1 cellular context compared by ENCODE assay signal in the genomic region with DNA sequence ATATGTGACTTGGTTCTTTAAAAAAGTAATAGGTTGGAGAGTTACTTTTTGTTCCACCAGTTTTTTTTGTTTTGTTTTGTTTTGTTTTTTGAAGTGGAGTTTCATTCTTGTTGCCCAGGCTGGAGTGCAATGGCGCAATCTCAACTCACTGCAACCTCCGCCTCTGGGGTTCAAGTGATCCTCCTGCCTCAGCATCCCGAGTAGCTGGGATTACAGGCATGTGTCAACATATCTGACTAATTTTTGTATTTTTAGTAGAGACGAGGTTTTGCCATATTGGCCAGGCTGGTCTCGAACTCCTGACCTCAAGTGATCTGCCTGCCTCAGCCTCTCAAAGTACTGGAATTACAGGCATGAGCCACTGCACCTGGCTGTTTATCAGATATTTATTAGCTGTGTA. TPM values are rescaled to one million over a fixed set of nuclear protein-coding genes. Genes with fewer than 3 reads are reported as not detected.
"Had no signal": no experiment of that assay in that cellular context is flagged by ENCODE, and none has a peak within 500 bp of the region (broad histone marks: within the 10 kb centered on the region; RNA-seq: fewer than 3 reads in every experiment).

No MANE protein-coding gene starts in this region.

RNA-seq across cellular contexts. Expression of a gene that starts 6.3 kb away (rescaled TPM):
- total RNA-seq: HT-29 had no signal
